1 cellular context compared by ENCODE assay signal in the genomic region with DNA sequence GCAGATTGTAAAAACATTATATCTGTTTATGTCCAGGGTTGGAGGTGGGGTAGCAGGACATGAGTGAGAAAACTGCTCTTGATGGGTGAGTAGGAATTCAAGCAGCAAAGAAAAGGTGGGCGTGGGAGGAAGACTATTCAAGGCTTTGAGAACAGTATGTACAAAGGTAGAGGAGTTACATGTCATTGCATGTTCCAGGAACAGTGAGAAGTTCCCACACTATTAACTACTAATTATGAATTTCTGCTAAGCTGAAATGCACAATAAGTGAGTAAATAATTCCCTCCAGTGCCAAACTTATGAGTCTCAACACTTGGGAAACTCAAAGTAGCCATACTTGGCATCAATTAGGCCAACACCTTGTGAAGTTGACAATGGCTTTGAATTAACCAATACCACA.
TF ChIP-seq lines count a peak whose summit lies in the region.

No MANE protein-coding gene starts in this region.

TF ChIP-seq in HepG2, 621 proteins besides CTCF, POLR2A, EP300 and RAD21 (continued from another document):
- TF ChIP-seq, protein P1, sequence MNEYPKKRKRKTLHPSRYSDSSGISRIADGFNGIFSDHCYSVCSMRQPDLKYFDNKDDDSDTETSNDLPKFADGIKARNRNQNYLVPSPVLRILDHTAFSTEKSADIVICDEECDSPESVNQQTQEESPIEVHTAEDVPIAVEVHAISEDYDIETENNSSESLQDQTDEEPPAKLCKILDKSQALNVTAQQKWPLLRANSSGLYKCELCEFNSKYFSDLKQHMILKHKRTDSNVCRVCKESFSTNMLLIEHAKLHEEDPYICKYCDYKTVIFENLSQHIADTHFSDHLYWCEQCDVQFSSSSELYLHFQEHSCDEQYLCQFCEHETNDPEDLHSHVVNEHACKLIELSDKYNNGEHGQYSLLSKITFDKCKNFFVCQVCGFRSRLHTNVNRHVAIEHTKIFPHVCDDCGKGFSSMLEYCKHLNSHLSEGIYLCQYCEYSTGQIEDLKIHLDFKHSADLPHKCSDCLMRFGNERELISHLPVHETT (CRISPR knock-in tag; conservative IDR thresholded peaks at IDR 0.05): no peak
- TF ChIP-seq, protein P2, sequence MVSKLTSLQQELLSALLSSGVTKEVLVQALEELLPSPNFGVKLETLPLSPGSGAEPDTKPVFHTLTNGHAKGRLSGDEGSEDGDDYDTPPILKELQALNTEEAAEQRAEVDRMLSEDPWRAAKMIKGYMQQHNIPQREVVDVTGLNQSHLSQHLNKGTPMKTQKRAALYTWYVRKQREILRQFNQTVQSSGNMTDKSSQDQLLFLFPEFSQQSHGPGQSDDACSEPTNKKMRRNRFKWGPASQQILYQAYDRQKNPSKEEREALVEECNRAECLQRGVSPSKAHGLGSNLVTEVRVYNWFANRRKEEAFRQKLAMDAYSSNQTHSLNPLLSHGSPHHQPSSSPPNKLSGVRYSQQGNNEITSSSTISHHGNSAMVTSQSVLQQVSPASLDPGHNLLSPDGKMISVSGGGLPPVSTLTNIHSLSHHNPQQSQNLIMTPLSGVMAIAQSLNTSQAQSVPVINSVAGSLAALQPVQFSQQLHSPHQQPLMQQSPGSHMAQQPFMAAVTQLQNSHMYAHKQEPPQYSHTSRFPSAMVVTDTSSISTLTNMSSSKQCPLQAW (CRISPR knock-in tag; IDR thresholded peaks at IDR 0.05): no peak
- TF ChIP-seq ZIK1 (CRISPR knock-in tag; IDR thresholded peaks at IDR 0.05; ENCODE audit: borderline replicate concordance, low read depth) (no peak), ZNF253 (CRISPR knock-in tag; IDR thresholded peaks at IDR 0.05; ENCODE audit: borderline replicate concordance) (no peak)
